Comparison of ENCODE assay signal across 9 cellular contexts in genomic region chr10:78664929-78665525, GRCh38.
DNase-seq lines count a peak whose midpoint lies in the region; ATAC-seq and TF ChIP-seq lines count a peak whose summit lies in the region.
"Had no signal": no experiment of that assay in that cellular context is flagged by ENCODE, and none has a peak within 500 bp of the region (broad histone marks: within the 10 kb centered on the region; RNA-seq: fewer than 3 reads in every experiment).

No MANE protein-coding gene starts in this region.

- H3K9me3 ChIP-seq in left ventricle myocardium inferior (replicated peaks) (peaks cover 26% of the 10 kb centered on the region), upper lobe of right lung (no peaks in the 10 kb centered on the region)

- peak; percentile 63 for TF ChIP-seq CTCF in left ventricle myocardium inferior (IDR thresholded peaks at IDR 0.05; ENCODE audit: borderline replicate concordance)
- TF ChIP-seq CTCF in fibroblast of the aortic adventitia (IDR thresholded peaks at IDR 0.05; ENCODE audit: insufficient read depth, low read length) = peak; percentile 61
- peak; percentile 55 for TF ChIP-seq CTCF in upper lobe of right lung (IDR thresholded peaks at IDR 0.05)
- TF ChIP-seq CTCF in coronary artery (IDR thresholded peaks at IDR 0.05) = no peak

- no peak overlapping the region for H3K27ac ChIP-seq in left ventricle myocardium inferior (replicated peaks)
- no peak overlapping the region for H3K27ac ChIP-seq in upper lobe of right lung
- H3K27ac ChIP-seq in coronary artery = no peak overlapping the region

- H3K4me3 ChIP-seq in left ventricle myocardium inferior = no peak overlapping the region
- H3K4me3 ChIP-seq in fibroblast of the aortic adventitia (ENCODE audit: low read depth, low read length) = no peak overlapping the region
- H3K4me3 ChIP-seq in upper lobe of right lung = no peak overlapping the region
- no peak overlapping the region for H3K4me3 ChIP-seq in coronary artery

- H3K4me1 ChIP-seq in left ventricle myocardium inferior = no peaks in the 10 kb centered on the region
- peaks cover 3% of the 10 kb centered on the region for H3K4me1 ChIP-seq in upper lobe of right lung

- ATAC-seq in Right ventricle myocardium superior (ENCODE audit: poor library complexity) (no peak), upper lobe of right lung (peak; percentile 75)

- H3K27me3 ChIP-seq in left ventricle myocardium inferior (ENCODE audit: low read depth) (no peaks in the 10 kb centered on the region), upper lobe of right lung (no peaks in the 10 kb centered on the region)

- no peaks in the 10 kb centered on the region for H3K36me3 ChIP-seq in left ventricle myocardium inferior
- H3K36me3 ChIP-seq in upper lobe of right lung = no peaks in the 10 kb centered on the region

- DNase-seq in left ventricle myocardium inferior = no peak
- no peak for DNase-seq in Right ventricle myocardium superior
- DNase-seq in OCI-M1 (lab: John Stamatoyannopoulos, UW) = peak; percentile 64
- DNase-seq in fibroblast of the aortic adventitia (ENCODE audit: low read depth) = peak; percentile 46
- no peak for DNase-seq in upper lobe of right lung
- DNase-seq in coronary artery (ENCODE audit: low spot score) = no peak
- DNase-seq in posterior cingulate gyrus = no peak
- no peak for DNase-seq in hypothalamus (lab: John Stamatoyannopoulos, UW)
- DNase-seq: NCI-H2081 had no signal

- intact Hi-C loops in left ventricle myocardium inferior (cut with micrococcal nuclease) (no loop called here), Right ventricle myocardium superior (cut with DNase I) (no loop called here), upper lobe of right lung (cut with DNase I) (no loop called here), posterior cingulate gyrus (cut with DNase I) (no loop called here)

Comparison
In these comparisons a context has a peak if more than half of its experiments do, and no peak if none do; other contexts are left out.
1. DNase-seq: peak in OCI-M1 (single experiment) and fibroblast of the aortic adventitia (single experiment); none in left ventricle myocardium inferior (single experiment), Right ventricle myocardium superior (single experiment), upper lobe of right lung (single experiment), coronary artery (single experiment), posterior cingulate gyrus (0 of 10) and hypothalamus (0 of 51).